Comparison of ENCODE assay signal across 7 cellular contexts in genomic region chr15:39011066-39011465, GRCh38.
DNase-seq lines count a peak whose midpoint lies in the region; FAIRE-seq and TF ChIP-seq lines count a peak whose summit lies in the region.
"Not testable (repeated sequence)": the region's sequence is repeated elsewhere in the genome, so short reads cannot be mapped to it uniquely, and the experiment has no call there.

No MANE protein-coding gene starts in this region.

- H3K27me3 Mint-ChIP-seq in nephron progenitor cell (ENCODE audit: low read depth, poor library complexity): not testable (repeated sequence)

- H3K27me3 ChIP-seq in mammary epithelial cell (ENCODE audit: insufficient read depth, low read length): not testable (repeated sequence)

- not testable (repeated sequence) for H3K36me3 ChIP-seq in mammary epithelial cell (ENCODE audit: insufficient read depth, low read length)

- H3K36me3 Mint-ChIP-seq in nephron progenitor cell (ENCODE audit: low read depth): peaks cover 28% of the 10 kb centered on the region

- not testable (repeated sequence) for H3K27ac ChIP-seq in mammary epithelial cell (ENCODE audit: insufficient read depth, low read depth, low read length)

- BruUV-seq in mammary epithelial cell (replicated peaks; lab: Mats Ljungman, UMichigan): not testable (repeated sequence)

- in situ Hi-C loops in Caki2 (cut with HindIII; ENCODE audit: low pct_unique_long_range_greater_than_20kb, low sequenced_read_pairs); mammary epithelial cell (cut with MboI; ENCODE audit: low sequenced_read_pairs in 2 of 2): not testable (repeated sequence)

- peak overlapping the region; percentile 1 for H3K27ac Mint-ChIP-seq in nephron progenitor cell

- not testable (repeated sequence) for H3K4me3 ChIP-seq in mammary epithelial cell (replicated peaks in 1 of 3; ENCODE audit: insufficient read depth in 1 of 3, low read depth in 2 of 3, low read length in 3 of 3)

- H3K4me1 Mint-ChIP-seq in nephron progenitor cell: not testable (repeated sequence)

- peak; percentile 33 for DNase-seq in Caki2 (ENCODE audit: low read depth)
- DNase-seq in LoVo (ENCODE audit: low spot score): peak; percentile 12
- DNase-seq in RCC 7860 (ENCODE audit: low spot score): peak; percentile 56
- DNase-seq in amniotic epithelial cell (ENCODE audit: low read depth): peak; percentile 82
- not testable (repeated sequence) for DNase-seq in mammary epithelial cell, nephron progenitor cell
- peak; percentile 82 for DNase-seq in islet precursor cell

- H3K4me1 ChIP-seq in mammary epithelial cell (ENCODE audit: insufficient read depth, low read length): not testable (repeated sequence)

- WGBS in mammary epithelial cell (ENCODE audit: low coverage, missing lambda C conversion rate): 76% methylated on average over 3 of the region's 3 CpGs

- not testable (repeated sequence) for TF ChIP-seq CTCF in mammary epithelial cell (conservative IDR thresholded peaks at IDR 0.05 in 1 of 2, IDR thresholded peaks at IDR 0.05 in 1 of 2; ENCODE audit: extremely low read depth in 1 of 2, insufficient read depth in 1 of 2, low read depth in 1 of 2, low read length in 2 of 2); nephron progenitor cell (IDR thresholded peaks at IDR 0.05)

- dilution Hi-C loops in mammary epithelial cell (cut with HindIII; ENCODE audit: low sequenced_read_pairs): not testable (repeated sequence)

- FAIRE-seq in RCC 7860 (lab: Jason Lieb, UNC): peak; percentile 18

- not testable (repeated sequence) for H3K9ac ChIP-seq in mammary epithelial cell (ENCODE audit: insufficient read depth, low read length)

- intact Hi-C loops in mammary epithelial cell (cut with micrococcal nuclease): not testable (repeated sequence)

- not testable (repeated sequence) for H4K20me1 ChIP-seq in mammary epithelial cell (ENCODE audit: insufficient read depth, low read length)

- H3K9me3 Mint-ChIP-seq in nephron progenitor cell: peaks cover 59% of the 10 kb centered on the region

- not testable (repeated sequence) for H3K4me3 Mint-ChIP-seq in nephron progenitor cell

- H2AFZ ChIP-seq in mammary epithelial cell (ENCODE audit: low read depth, low read length): peak overlapping the region; percentile 20

- not testable (repeated sequence) for H3K79me2 ChIP-seq in mammary epithelial cell (ENCODE audit: insufficient read depth, low read length)

- peaks cover 11% of the 10 kb centered on the region for H3K9me3 ChIP-seq in mammary epithelial cell (replicated peaks; ENCODE audit: insufficient read depth, low read length)

- CTCF ChIA-PET in mammary epithelial cell (lab: Charles Lee; ENCODE audit: low non-redundant PET): interaction anchor here (0.6 kb wide), 1 partner anchor 23 kb away, joined by 3 read pairs; no protein-coding TSS in a partner anchor

- H3K4me2 ChIP-seq in mammary epithelial cell (ENCODE audit: insufficient read depth, low read depth, low read length): not testable (repeated sequence)
